8 cellular contexts compared by ENCODE assay signal in the genomic region with DNA sequence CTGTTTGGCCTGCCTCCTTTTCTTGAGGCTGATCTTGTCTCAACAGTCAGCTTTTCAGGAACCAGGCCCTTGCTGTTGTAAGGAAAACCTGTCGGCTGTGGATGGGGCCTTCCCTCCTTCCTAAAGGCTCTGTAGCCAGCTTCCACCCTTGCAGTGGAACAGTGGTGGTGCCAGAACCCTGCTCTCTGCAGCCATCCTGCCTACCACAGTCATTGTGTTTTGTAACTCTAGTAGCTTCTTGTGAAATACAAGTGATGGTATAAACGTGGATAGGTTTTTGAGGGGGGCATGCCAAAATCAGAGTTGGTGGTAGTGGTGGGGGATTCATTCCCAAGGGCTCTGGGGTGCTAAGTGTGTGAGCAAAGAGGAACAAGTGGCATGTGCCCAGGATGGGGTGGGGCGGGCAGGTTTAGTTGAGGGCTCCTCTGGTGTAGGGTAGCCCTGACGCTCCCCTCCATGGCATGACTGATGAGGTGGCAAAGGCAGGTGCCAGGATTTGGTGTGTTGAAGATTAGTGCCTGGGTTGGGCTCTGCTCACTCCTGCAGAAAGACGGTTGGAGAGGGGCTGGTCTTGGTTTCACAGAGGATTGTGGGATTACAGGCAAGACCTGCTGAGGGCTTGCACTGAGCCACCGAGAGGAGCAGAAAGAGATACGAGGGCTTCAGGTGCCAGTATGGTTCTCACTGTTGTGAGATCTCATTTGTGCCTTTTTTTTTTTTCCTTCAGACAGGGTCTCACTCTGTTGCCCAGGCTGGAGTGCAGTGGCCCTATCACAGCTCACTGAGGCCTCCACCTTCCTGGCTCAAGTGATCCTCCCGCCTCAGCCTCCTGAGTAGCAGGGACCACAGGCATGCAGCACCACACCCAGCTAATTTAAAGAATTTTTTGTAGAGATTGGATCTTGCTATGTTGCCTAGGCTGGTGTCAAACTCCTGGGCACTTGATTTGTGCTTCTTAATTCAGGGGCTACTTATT. TPM values are rescaled to one million over a fixed set of nuclear protein-coding genes. Genes with fewer than 3 reads are reported as not detected.
DNase-seq lines count a peak whose midpoint lies in the region; ATAC-seq, FAIRE-seq and TF ChIP-seq lines count a peak whose summit lies in the region.

No MANE protein-coding gene starts in this region.

- H3K9me3 ChIP-seq in HepG2 (ENCODE audit: low read length) (no peaks in the 10 kb centered on the region), tibial artery (no peaks in the 10 kb centered on the region)

- POLR2A ChIA-PET in HepG2 (lab: Yijun Ruan, JAX), result interaction anchor here (0.8 to 2.9 kb wide), 6 partner anchors 10 to 53 kb away, joined by 3 to 18 read pairs (median 6); partner anchors contain the start of gene PRXL2A

- FAIRE-seq in HepG2 (lab: Jason Lieb, UNC), result no peak

- BruUV-seq in HepG2 (replicated peaks; lab: Mats Ljungman, UMichigan), result no TSS peak

- peak overlapping the region; percentile 98 for H3K4me3 Mint-ChIP-seq in activated T-cell treated with anti-CD3 and anti-CD28 coated beads, Interleukin-2, amount 50 U/mL, for 24 hours

- H3K27me3 Mint-ChIP-seq in activated T-cell treated with anti-CD3 and anti-CD28 coated beads, Interleukin-2, amount 50 U/mL, for 24 hours, result no peaks in the 10 kb centered on the region

- peaks cover 37% of the 10 kb centered on the region for H4K20me1 ChIP-seq in HepG2 (ENCODE audit: insufficient read depth, low read length)

- CTCF ChIA-PET in HepG2 (lab: Yijun Ruan, JAX; ENCODE audit: low intra/inter-chr PET ratio, low total read pairs), result interaction anchor here (0.8 kb wide), 1 partner anchor 17 kb away, joined by 5 read pairs; no protein-coding TSS in a partner anchor

- peak overlapping the region; percentile 96 for H3K27ac Mint-ChIP-seq in activated T-cell treated with anti-CD3 and anti-CD28 coated beads, Interleukin-2, amount 50 U/mL, for 24 hours

- no peak for TF ChIP-seq RAD21 in HepG2 (CRISPR knock-in tag; IDR thresholded peaks at IDR 0.05)

- H3K36me3 ChIP-seq in HepG2 (replicated peaks in 1 of 2; ENCODE audit: control insufficient read depth in 1 of 2, insufficient read depth in 2 of 2, low read length in 2 of 2), result peaks cover 3 to 6% of the 10 kb centered on the region in 2 experiments; a peak in 3 of 5 replicates
- H3K36me3 ChIP-seq in tibial artery, result no peaks in the 10 kb centered on the region

- H3K4me3 ChIP-seq in HepG2 (replicated peaks in 1 of 3; ENCODE audit: insufficient read depth in 1 of 3, low read depth in 2 of 3, low read length in 3 of 3), result no peak overlapping the region
- no peak overlapping the region for H3K4me3 ChIP-seq in tibial artery

- H3K4me1 ChIP-seq in HepG2 (ENCODE audit: insufficient read depth, low read length) (peaks cover 100% of the 10 kb centered on the region), tibial artery (peaks cover 0 to 96% (median 68%) of the 10 kb centered on the region in 4 donors)

- TF ChIP-seq POLR2A in HepG2 (IDR thresholded peaks at IDR 0.05; ENCODE audit: insufficient read depth in 1 of 2, low read depth in 2 of 2, low read length in 2 of 2), result no peak

- ATAC-seq in HepG2 (no peak), GM21723 (IDR thresholded peaks at IDR 0.05; ENCODE audit: unreplicated experiment) (no peak)

- in situ Hi-C loops in HepG2 (cut with HindIII; ENCODE audit: extremely low pct_ligation_motif_present, low pct_unique_long_range_greater_than_20kb), result no loop called here

- no peak for TF ChIP-seq CTCF in HepG2 (CRISPR knock-in tag; IDR thresholded peaks at IDR 0.05)
- TF ChIP-seq CTCF in tibial artery (IDR thresholded peaks at IDR 0.05), result no peak

- intact Hi-C loops in HepG2 (cut with micrococcal nuclease; ENCODE audit: unreplicated experiment), result no loop called here
- intact Hi-C loops in tibial artery (cut with DNase I; ENCODE audit: low total_unique reads), result no loop called here

- peak; percentile 44 for DNase-seq in activated T-cell treated with anti-CD3 and anti-CD28 coated beads, Interleukin-2, amount 50 U/mL, for 24 hours
- DNase-seq in activated T-cell treated with anti-CD3 and anti-CD28 coated beads, Interleukin-2, amount 50 U/mL, for 48 hours, result no peak
- DNase-seq in amniotic epithelial cell (ENCODE audit: low read depth) (peak; percentile 63), HepG2 (ENCODE audit: low spot score) (no peak), tibial artery (peak in 1 of 2 donors; percentile 48), KG1 (lab: John Stamatoyannopoulos, UW) (no peak)
- DNase-seq in NK-92 treated with Interleukin-12 subunit alpha and Interleukin-12 subunit beta, amount 100 ng/mL, for 24 hours (lab: John Stamatoyannopoulos, UW), result no peak

- no peak overlapping the region for H3K9ac ChIP-seq in HepG2 (ENCODE audit: insufficient read depth, low read depth, low read length)

- TF ChIP-seq EP300 in HepG2 (IDR thresholded peaks at IDR 0.05; ENCODE audit: low read depth in 2 of 2, low read length in 2 of 2), result no peak
- no peak for TF ChIP-seq EP300 in HepG2 (CRISPR knock-in tag; IDR thresholded peaks at IDR 0.05; ENCODE audit: borderline replicate concordance)

- peak overlapping the region; percentile 40; the same call in 1 of the 2 replicates for H3K4me2 ChIP-seq in HepG2 (ENCODE audit: low read depth, low read length)

- peaks cover 99% of the 10 kb centered on the region for H3K79me2 ChIP-seq in HepG2 (ENCODE audit: insufficient read depth, low read length)

- H2AFZ ChIP-seq in HepG2 (ENCODE audit: low read length), result no peak overlapping the region

- no peaks in the 10 kb centered on the region for H3K27me3 ChIP-seq in HepG2 (ENCODE audit: control insufficient read depth in 1 of 2, insufficient read depth in 2 of 2, low read length in 2 of 2)
- no peaks in the 10 kb centered on the region for H3K27me3 ChIP-seq in tibial artery

- WGBS in HepG2 (ENCODE audit: low lambda C conversion rate), result 84% methylated on average over 8 of the region's 8 CpGs

- H3K27ac ChIP-seq in HepG2 (ENCODE audit: extremely low read length, insufficient read depth, low read length) (peak overlapping the region; percentile 15), tibial artery (peak overlapping the region; percentile 62 to 68)

- H3K9me3 Mint-ChIP-seq in activated T-cell treated with anti-CD3 and anti-CD28 coated beads, Interleukin-2, amount 50 U/mL, for 24 hours, result no peaks in the 10 kb centered on the region

- peaks cover 99% of the 10 kb centered on the region for H3K4me1 Mint-ChIP-seq in activated T-cell treated with anti-CD3 and anti-CD28 coated beads, Interleukin-2, amount 50 U/mL, for 24 hours (ENCODE audit: low read depth)

- peaks cover 34% of the 10 kb centered on the region for H3K36me3 Mint-ChIP-seq in activated T-cell treated with anti-CD3 and anti-CD28 coated beads, Interleukin-2, amount 50 U/mL, for 24 hours (ENCODE audit: low read depth)

TF ChIP-seq in HepG2, 621 proteins besides CTCF, POLR2A, EP300 and RAD21 (continues in another document):
- TF ChIP-seq RARA (CRISPR knock-in tag; IDR thresholded peaks at IDR 0.05), result no peak
- no peak for TF ChIP-seq BRCA1 (CRISPR knock-in tag; IDR thresholded peaks at IDR 0.05)
- TF ChIP-seq SMC3 (IDR thresholded peaks at IDR 0.05; ENCODE audit: low read length), result no peak

RNA-seq across cellular contexts. Expression of gene TSPAN14, which starts 7.4 kb away (rescaled TPM):
- total RNA-seq in HepG2 (2016; rRNA removed; fragmentation: Illumina TruSeq; extraction: Trizol), result 17.4 and 24.1 TPM in 2 replicates
- total RNA-seq in HepG2 (2016; cell fraction: cytosol; rRNA removed; fragmentation: Illumina TruSeq; extraction: Trizol; ENCODE audit: low read depth), result 5.0 and 6.4 TPM in 2 replicates
- total RNA-seq in HepG2 (2016; cell fraction: insoluble cytoplasmic fraction; rRNA removed; fragmentation: Illumina TruSeq; extraction: Trizol), result 16.0 and 24.8 TPM in 2 replicates
- 15.7 and 18.1 TPM in 2 replicates for total RNA-seq in HepG2 (2016; cell fraction: membrane; rRNA removed; fragmentation: Illumina TruSeq; extraction: Trizol)
- 28.9 and 38.5 TPM in 2 replicates for total RNA-seq in HepG2 (2016; cell fraction: nucleus; rRNA removed; fragmentation: Illumina TruSeq; extraction: Trizol)
- polyA plus RNA-seq in HepG2 (2011; rRNA removed), result 73.8 and 80.6 TPM in 2 replicates
- 66.9 and 68.7 TPM in 2 replicates for polyA plus RNA-seq in HepG2 (2011; cell fraction: cytosol; rRNA removed)
- 64.3 and 75.0 TPM in 2 replicates for polyA plus RNA-seq in HepG2 (2011; cell fraction: nucleus; rRNA removed)
- polyA plus RNA-seq in HepG2 (2012), result 36.4 and 39.6 TPM in 2 replicates
- polyA plus RNA-seq in HepG2 (2016; cell fraction: cytosol; fragmentation: Illumina TruSeq; extraction: Trizol; ENCODE audit: low read depth), result 6.7 and 7.8 TPM in 2 replicates
- polyA plus RNA-seq in HepG2 (2016; cell fraction: insoluble cytoplasmic fraction; fragmentation: Illumina TruSeq; extraction: Trizol; ENCODE audit: low read depth), result 19.6 and 25.9 TPM in 2 replicates
- 15.4 and 16.2 TPM in 2 replicates for polyA plus RNA-seq in HepG2 (2016; cell fraction: membrane; fragmentation: Illumina TruSeq; extraction: Trizol; ENCODE audit: low read depth)
- polyA plus RNA-seq in HepG2 (2016; cell fraction: nucleus; fragmentation: Illumina TruSeq; extraction: Trizol; ENCODE audit: insufficient read depth, low read depth), result 59.1 and 62.2 TPM in 2 replicates
- 22.0 and 139 TPM in 2 replicates for polyA minus RNA-seq in HepG2 (2011; rRNA and poly(A)+ RNA removed; ENCODE audit: low replicate concordance)
- 48.1 and 54.0 TPM in 2 replicates for polyA minus RNA-seq in HepG2 (2011; cell fraction: cytosol; rRNA and poly(A)+ RNA removed)
- 39.9 and 48.0 TPM in 2 replicates for polyA minus RNA-seq in HepG2 (2011; cell fraction: nucleus; rRNA and poly(A)+ RNA removed)

RNA-seq across cellular contexts. Expression of gene PRXL2A, which starts 53.1 kb away (rescaled TPM):
- total RNA-seq in HepG2 (2016; rRNA removed; fragmentation: Illumina TruSeq; extraction: Trizol), result 57.4 and 79.9 TPM in 2 replicates
- 61.0 and 61.6 TPM in 2 replicates for total RNA-seq in HepG2 (2016; cell fraction: cytosol; rRNA removed; fragmentation: Illumina TruSeq; extraction: Trizol; ENCODE audit: low read depth)
- total RNA-seq in HepG2 (2016; cell fraction: insoluble cytoplasmic fraction; rRNA removed; fragmentation: Illumina TruSeq; extraction: Trizol), result 60.4 and 81.6 TPM in 2 replicates
- total RNA-seq in HepG2 (2016; cell fraction: membrane; rRNA removed; fragmentation: Illumina TruSeq; extraction: Trizol), result 103 and 106 TPM in 2 replicates
- 46.3 and 54.0 TPM in 2 replicates for total RNA-seq in HepG2 (2016; cell fraction: nucleus; rRNA removed; fragmentation: Illumina TruSeq; extraction: Trizol)
- 43.9 and 44.0 TPM in 2 replicates for polyA plus RNA-seq in HepG2 (2011; rRNA removed)
- polyA plus RNA-seq in HepG2 (2011; cell fraction: cytosol; rRNA removed), result 30.6 and 48.5 TPM in 2 replicates
- polyA plus RNA-seq in HepG2 (2011; cell fraction: nucleus; rRNA removed), result 9.3 and 15.2 TPM in 2 replicates
- 75.8 and 86.2 TPM in 2 replicates for polyA plus RNA-seq in HepG2 (2012)
- polyA plus RNA-seq in HepG2 (2016; cell fraction: cytosol; fragmentation: Illumina TruSeq; extraction: Trizol; ENCODE audit: low read depth), result 96.8 and 103 TPM in 2 replicates
- polyA plus RNA-seq in HepG2 (2016; cell fraction: insoluble cytoplasmic fraction; fragmentation: Illumina TruSeq; extraction: Trizol; ENCODE audit: low read depth), result 78.0 and 79.1 TPM in 2 replicates
- 115 and 119 TPM in 2 replicates for polyA plus RNA-seq in HepG2 (2016; cell fraction: membrane; fragmentation: Illumina TruSeq; extraction: Trizol; ENCODE audit: low read depth)
- polyA plus RNA-seq in HepG2 (2016; cell fraction: nucleus; fragmentation: Illumina TruSeq; extraction: Trizol; ENCODE audit: insufficient read depth, low read depth), result 101 and 103 TPM in 2 replicates
- polyA minus RNA-seq in HepG2 (2011; rRNA and poly(A)+ RNA removed; ENCODE audit: low replicate concordance), result 10.9 and 11.9 TPM in 2 replicates
- polyA minus RNA-seq in HepG2 (2011; cell fraction: cytosol; rRNA and poly(A)+ RNA removed), result 18.7 and 25.3 TPM in 2 replicates
- 10.4 and 12.6 TPM in 2 replicates for polyA minus RNA-seq in HepG2 (2011; cell fraction: nucleus; rRNA and poly(A)+ RNA removed)

Comparison
In these comparisons a context has a peak if more than half of its experiments do, and no peak if none do; other contexts are left out.
1. DNase-seq: peak in activated T-cell treated with anti-CD3 and anti-CD28 coated beads, Interleukin-2, amount 50 U/mL, for 24 hours (single experiment) and amniotic epithelial cell (single experiment); none in activated T-cell treated with anti-CD3 and anti-CD28 coated beads, Interleukin-2, amount 50 U/mL, for 48 hours (0 of 2), HepG2 (single experiment), NK-92 treated with Interleukin-12 subunit alpha and Interleukin-12 subunit beta, amount 100 ng/mL, for 24 hours (single experiment) and KG1 (single experiment).